Comparison of ENCODE assay signal across 9 cellular contexts in genomic region chr2:178306351-178307073, GRCh38.
A peak's percentile ranks its signal among the peaks of the same experiment; 100 is the strongest.
DNase-seq lines count a peak whose midpoint lies in the region; ATAC-seq, FAIRE-seq and TF ChIP-seq lines count a peak whose summit lies in the region.
"Had no signal": no experiment of that assay in that cellular context is flagged by ENCODE, and none has a peak within 500 bp of the region (broad histone marks: within the 10 kb centered on the region; RNA-seq: fewer than 3 reads in every experiment).

No MANE protein-coding gene starts in this region.

- in situ Hi-C loops in IMR-90 (cut with MboI; ENCODE audit: low sequenced_read_pairs), result no loop called here

- 70% methylated on average over 2 of the region's 8 CpGs; no CpG with 5 or more reads in 1 of the 2 experiments for WGBS in IMR-90 (ENCODE audit: extremely low coverage in 2 of 2, insufficient read length in 1 of 2), 2 experiments
- 51% methylated on average over 8 of the region's 8 CpGs for WGBS in mesenchymal stem cell

- H3K4me3 ChIP-seq in IMR-90 (ENCODE audit: insufficient read depth, low read depth, low read length) (no peak overlapping the region), Peyer's patch (no peak overlapping the region), bronchial epithelial cell (ENCODE audit: low read depth, low read length) (no peak overlapping the region), mesenchymal stem cell (ENCODE audit: insufficient read depth in 1 of 2, low read depth in 1 of 2, low read length in 2 of 2) (no peak overlapping the region)
- H3K4me3 ChIP-seq in effector memory CD4-positive, alpha-beta T cell (ENCODE audit: insufficient read depth, low read depth, low read length, poor library complexity, severe bottlenecking), result no peak overlapping the region

- H2BK15ac ChIP-seq in IMR-90 (ENCODE audit: low read depth, low read length) (no peak overlapping the region), mesenchymal stem cell (ENCODE audit: low read depth, poor library complexity, severe bottlenecking) (no peak overlapping the region)

- no peak overlapping the region for H2AK9ac ChIP-seq in IMR-90 (replicated peaks; ENCODE audit: low read depth, low read length, poor library complexity)

- H4K20me1 ChIP-seq in IMR-90 (ENCODE audit: insufficient read depth, low read length), result no peaks in the 10 kb centered on the region

- no peak overlapping the region for H4K8ac ChIP-seq in IMR-90 (ENCODE audit: low read depth in 2 of 2, low read length in 2 of 2)
- no peak overlapping the region for H4K8ac ChIP-seq in mesenchymal stem cell (ENCODE audit: low read length)

- H3K27me3 ChIP-seq in IMR-90 (ENCODE audit: control insufficient read depth, insufficient read depth, low read length) (no peaks in the 10 kb centered on the region), Peyer's patch (no peaks in the 10 kb centered on the region), bronchial epithelial cell (ENCODE audit: control insufficient read depth, insufficient read depth, low read length) (no peaks in the 10 kb centered on the region), mesenchymal stem cell (ENCODE audit: control insufficient read depth in 1 of 2, insufficient read depth in 1 of 2, low read length in 2 of 2) (no peaks in the 10 kb centered on the region)
- no peaks in the 10 kb centered on the region for H3K27me3 ChIP-seq in effector memory CD4-positive, alpha-beta T cell (replicated peaks; ENCODE audit: control insufficient read depth, insufficient read depth, low read length, poor library complexity, severe bottlenecking)

- TF ChIP-seq CTCF in IMR-90 (conservative IDR thresholded peaks at IDR 0.05; ENCODE audit: low read depth, low read length) (peak; percentile 66), Peyer's patch (IDR thresholded peaks at IDR 0.05) (peak in 4 of 6 experiments; percentile 20 to 49 (median 46)), bronchial epithelial cell (IDR thresholded peaks at IDR 0.05; ENCODE audit: insufficient read depth, low read length, severe bottlenecking) (peak; percentile 88)

- H2BK20ac ChIP-seq in IMR-90 (ENCODE audit: low read depth, low read length), result no peak overlapping the region

- no peaks in the 10 kb centered on the region for H3K79me1 ChIP-seq in IMR-90 (ENCODE audit: low read depth in 1 of 2, low read length in 2 of 2)
- no peaks in the 10 kb centered on the region for H3K79me1 ChIP-seq in mesenchymal stem cell (replicated peaks; ENCODE audit: low read length, poor library complexity, severe bottlenecking)

- H3K4ac ChIP-seq in IMR-90 (ENCODE audit: low read depth, low read length) (no peak overlapping the region), mesenchymal stem cell (ENCODE audit: low read depth in 1 of 2, low read length in 2 of 2) (no peak overlapping the region)

- intact Hi-C loops in Right ventricle myocardium superior (cut with DNase I) (no loop called here), cardiac septum (cut with DNase I) (loop anchor here (5.0 kb wide), 1 partner anchor 106 kb away; no protein-coding TSS in a partner anchor), IMR-90 (cut with micrococcal nuclease) (loop anchor here (1.0 kb wide), 1 partner anchor 108 kb away; no protein-coding TSS in a partner anchor)

- DNase-seq in Right ventricle myocardium superior, result no peak
- DNase-seq in cardiac septum (ENCODE audit: low spot score), result no peak
- DNase-seq in IMR-90, result peak; percentile 58
- peak in 2 of 3 donors; percentile 58 to 61 for DNase-seq in Peyer's patch
- DNase-seq in bronchial epithelial cell (ENCODE audit: low read depth), result peak; percentile 56
- DNase-seq in mesenchymal stem cell, result peak; percentile 47
- DNase-seq in effector memory CD4-positive, alpha-beta T cell, result no peak

- no peak overlapping the region for H2BK5ac ChIP-seq in IMR-90 (ENCODE audit: low read depth, low read length, poor library complexity, severe bottlenecking)
- no peak overlapping the region for H2BK5ac ChIP-seq in mesenchymal stem cell (ENCODE audit: low read depth, low read length, poor library complexity, severe bottlenecking)

- no peak overlapping the region for H3K56ac ChIP-seq in IMR-90 (ENCODE audit: extremely low read depth, insufficient read depth, low read length)

- no peak overlapping the region for H3K14ac ChIP-seq in IMR-90 (replicated peaks; ENCODE audit: low read depth, low read length)
- no peak overlapping the region for H3K14ac ChIP-seq in mesenchymal stem cell (ENCODE audit: low read length in 2 of 2)

- H3K9me3 ChIP-seq in IMR-90 (ENCODE audit: control insufficient read depth, insufficient read depth, low read length), result no peaks in the 10 kb centered on the region
- no peaks in the 10 kb centered on the region for H3K9me3 ChIP-seq in Peyer's patch
- H3K9me3 ChIP-seq in mesenchymal stem cell (ENCODE audit: control insufficient read depth, low read length), result no peaks in the 10 kb centered on the region
- no peaks in the 10 kb centered on the region for H3K9me3 ChIP-seq in effector memory CD4-positive, alpha-beta T cell (ENCODE audit: control insufficient read depth, low read length)

- no peak overlapping the region for H4K5ac ChIP-seq in IMR-90 (ENCODE audit: low read depth, low read length)

- TF ChIP-seq RAD21 in IMR-90 (IDR thresholded peaks at IDR 0.05; ENCODE audit: low read length), result peak; percentile 62

- no peak overlapping the region for H2AFZ ChIP-seq in IMR-90 (replicated peaks; ENCODE audit: low read length, poor library complexity)
- no peak overlapping the region for H2AFZ ChIP-seq in mesenchymal stem cell (ENCODE audit: low read depth, low read length)

- ATAC-seq in Right ventricle myocardium superior (ENCODE audit: poor library complexity) (peak; percentile 56), GM21825 (IDR thresholded peaks at IDR 0.05; ENCODE audit: unreplicated experiment) (peak; percentile 95), IMR-90 (ENCODE audit: low read depth) (peak; percentile 98)

- H2AK5ac ChIP-seq in IMR-90 (ENCODE audit: low read depth, low read length) (no peak overlapping the region), mesenchymal stem cell (ENCODE audit: low read length, severe bottlenecking) (no peak overlapping the region)

- dilution Hi-C loops in IMR-90 (cut with HindIII; ENCODE audit: low sequenced_read_pairs, unreplicated experiment), result no loop called here

- H2BK120ac ChIP-seq in IMR-90 (ENCODE audit: low read depth, low read length) (no peak overlapping the region), mesenchymal stem cell (ENCODE audit: low read depth, low read length) (no peak overlapping the region)

- H3K23ac ChIP-seq in IMR-90 (ENCODE audit: low read depth, low read length), result no peak overlapping the region
- H3K23ac ChIP-seq in mesenchymal stem cell (ENCODE audit: low read length in 2 of 2), result no peak overlapping the region

- H3K36me3 ChIP-seq in IMR-90 (ENCODE audit: control insufficient read depth, insufficient read depth, low read length), result no peaks in the 10 kb centered on the region
- H3K36me3 ChIP-seq in Peyer's patch, result no peaks in the 10 kb centered on the region
- no peaks in the 10 kb centered on the region for H3K36me3 ChIP-seq in bronchial epithelial cell (ENCODE audit: control insufficient read depth, insufficient read depth, low read length)
- no peaks in the 10 kb centered on the region for H3K36me3 ChIP-seq in mesenchymal stem cell (ENCODE audit: control insufficient read depth in 1 of 2, insufficient read depth in 2 of 2, low read depth in 1 of 2, low read length in 2 of 2)
- no peaks in the 10 kb centered on the region for H3K36me3 ChIP-seq in effector memory CD4-positive, alpha-beta T cell (ENCODE audit: control insufficient read depth, insufficient read depth, low read length)

- POLR2A ChIA-PET in IMR-90 (lab: Charles Lee; ENCODE audit: unreplicated experiment), result no interaction called here

- no peak overlapping the region for H4K91ac ChIP-seq in IMR-90 (ENCODE audit: insufficient read depth, low read depth, low read length)
- H4K91ac ChIP-seq in mesenchymal stem cell (ENCODE audit: low read length), result no peak overlapping the region

- no peaks in the 10 kb centered on the region for H3K4me1 ChIP-seq in IMR-90 (ENCODE audit: control insufficient read depth, insufficient read depth, low read length)
- no peaks in the 10 kb centered on the region for H3K4me1 ChIP-seq in Peyer's patch
- H3K4me1 ChIP-seq in mesenchymal stem cell (ENCODE audit: control insufficient read depth, insufficient read depth, low read depth, low read length), result no peaks in the 10 kb centered on the region
- H3K4me1 ChIP-seq in effector memory CD4-positive, alpha-beta T cell (ENCODE audit: control insufficient read depth, insufficient read depth, low read length, poor library complexity, severe bottlenecking), result no peaks in the 10 kb centered on the region

- no peak overlapping the region for H2BK12ac ChIP-seq in mesenchymal stem cell (ENCODE audit: low read length in 2 of 2)

- H3K9me1 ChIP-seq in IMR-90 (ENCODE audit: insufficient read depth, low read length), result peaks cover 3% of the 10 kb centered on the region; the same call in 1 of the 2 replicates

- CTCF ChIA-PET in IMR-90 (lab: Yijun Ruan, JAX), result interaction anchor here (0.6 to 2.4 kb wide), 8 partner anchors 9 to 875 kb away, joined by 3 to 11 read pairs (median 4); no protein-coding TSS in a partner anchor

- TF ChIP-seq POLR2A in IMR-90 (IDR thresholded peaks at IDR 0.05; ENCODE audit: low read depth, low read length) (no peak), Peyer's patch (IDR thresholded peaks at IDR 0.05) (no peak)

- H3K18ac ChIP-seq in IMR-90 (ENCODE audit: low read depth, low read length), result no peak overlapping the region
- H3K18ac ChIP-seq in mesenchymal stem cell (ENCODE audit: low read depth in 1 of 2, low read length in 2 of 2), result no peak overlapping the region

- H3K9ac ChIP-seq in IMR-90 (ENCODE audit: low read depth, low read length) (no peak overlapping the region), mesenchymal stem cell (ENCODE audit: low read length) (no peak overlapping the region)

- FAIRE-seq in bronchial epithelial cell (lab: Jason Lieb, UNC), result no peak
- FAIRE-seq: endometrium had no signal

- H3K4me2 ChIP-seq in IMR-90 (ENCODE audit: low read depth, low read length), result no peak overlapping the region
- no peak overlapping the region for H3K4me2 ChIP-seq in mesenchymal stem cell (ENCODE audit: low read length, poor library complexity, severe bottlenecking)

- BruUV-seq in IMR-90 (replicated peaks; lab: Mats Ljungman, UMichigan), result no TSS peak

- no peak overlapping the region for H3K27ac ChIP-seq in IMR-90 (ENCODE audit: insufficient read depth, low read length)
- H3K27ac ChIP-seq in Peyer's patch, result no peak overlapping the region
- H3K27ac ChIP-seq in mesenchymal stem cell (ENCODE audit: low read length, poor library complexity, severe bottlenecking), result no peak overlapping the region
- no peak overlapping the region for H3K27ac ChIP-seq in effector memory CD4-positive, alpha-beta T cell (ENCODE audit: insufficient read depth, low read length, poor library complexity, severe bottlenecking)

TF ChIP-seq in IMR-90, 13 proteins besides CTCF, POLR2A, EP300 and RAD21:
- TF ChIP-seq MAZ (IDR thresholded peaks at IDR 0.05; ENCODE audit: borderline replicate concordance, low read depth, low read length) (no peak), SMC3 (IDR thresholded peaks at IDR 0.05; ENCODE audit: low read depth, low read length) (peak; percentile 54)

Comparison
In these comparisons a context has a peak if more than half of its experiments do, and no peak if none do; other contexts are left out.
1. DNase-seq: peak in IMR-90 (single experiment), Peyer's patch (2 of 3), bronchial epithelial cell (single experiment) and mesenchymal stem cell (single experiment); none in Right ventricle myocardium superior (single experiment), cardiac septum (single experiment) and effector memory CD4-positive, alpha-beta T cell (0 of 3).
2. Peak in every context shown above with its lines, with median percentiles within 50 percentile points of each other: ATAC-seq and CTCF ChIP-seq.